In the genomic region with DNA sequence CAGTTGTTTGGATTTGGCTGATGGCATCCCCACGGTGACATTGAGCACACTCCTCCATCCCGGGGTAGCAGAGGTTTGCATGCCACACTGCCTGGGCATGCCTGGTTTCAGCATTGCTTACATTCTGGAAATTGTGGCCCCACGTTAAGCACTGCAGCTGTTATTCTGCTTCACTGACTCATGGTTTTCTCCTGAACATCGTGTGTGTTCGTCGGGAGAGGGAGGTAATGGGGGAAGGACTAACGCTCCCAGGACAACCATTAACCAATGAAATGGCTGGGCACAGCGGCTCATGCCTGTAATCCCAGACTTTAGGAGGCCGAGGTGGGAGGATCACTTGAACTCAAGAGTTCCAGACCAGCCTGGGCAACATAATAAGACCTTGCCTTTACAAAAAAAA, we compare ENCODE assay signal across 16 cellular contexts. TPM values are rescaled to one million over a fixed set of nuclear protein-coding genes. Genes with fewer than 3 reads are reported as not detected.
DNase-seq lines count a peak whose midpoint lies in the region; ATAC-seq and TF ChIP-seq lines count a peak whose summit lies in the region.
"Had no signal": no experiment of that assay in that cellular context is flagged by ENCODE, and none has a peak within 500 bp of the region (broad histone marks: within the 10 kb centered on the region; RNA-seq: fewer than 3 reads in every experiment).

No MANE protein-coding gene starts in this region.

- H3K9me3 ChIP-seq in mammary epithelial cell (replicated peaks; ENCODE audit: insufficient read depth, low read length), result no peaks in the 10 kb centered on the region
- H3K9me3 ChIP-seq: testis had no signal

- no peaks in the 10 kb centered on the region for H3K79me2 ChIP-seq in mammary epithelial cell (ENCODE audit: insufficient read depth, low read length)

- no peak overlapping the region for H3K27ac Mint-ChIP-seq in WTC11
- H3K27ac Mint-ChIP-seq: activated B cell treated with CpG ODN at 0.5 μM for 24 hours, B cell, natural killer cell had no signal

- H3K4me3 ChIP-seq in AG10803 (ENCODE audit: low read length), result no peak overlapping the region
- H3K4me3 ChIP-seq in mammary epithelial cell (replicated peaks in 1 of 3; ENCODE audit: insufficient read depth in 1 of 3, low read depth in 2 of 3, low read length in 3 of 3), result no peak overlapping the region
- no peak overlapping the region for H3K4me3 ChIP-seq in coronary artery
- H3K4me3 ChIP-seq: testis had no signal

- H3K4me2 ChIP-seq in mammary epithelial cell (ENCODE audit: insufficient read depth, low read depth, low read length), result no peak overlapping the region

- ATAC-seq in WTC11, result no peak
- no peak for ATAC-seq in GM21526 (IDR thresholded peaks at IDR 0.05; ENCODE audit: low FRiP score, unreplicated experiment)
- ATAC-seq: natural killer cell had no signal

- H3K36me3 ChIP-seq in mammary epithelial cell (ENCODE audit: insufficient read depth, low read length), result no peaks in the 10 kb centered on the region

- dilution Hi-C loops in mammary epithelial cell (cut with HindIII; ENCODE audit: low sequenced_read_pairs), result no loop called here

- no peak overlapping the region for H3K9ac ChIP-seq in mammary epithelial cell (ENCODE audit: insufficient read depth, low read length)

- intact Hi-C loops in mammary epithelial cell (cut with micrococcal nuclease), result no loop called here

- no peaks in the 10 kb centered on the region for H4K20me1 ChIP-seq in mammary epithelial cell (ENCODE audit: insufficient read depth, low read length)

- CTCF ChIA-PET in mammary epithelial cell (lab: Charles Lee; ENCODE audit: low non-redundant PET) (no interaction called here), WTC11 (lab: Charles Lee) (interaction anchor here (0.6 kb wide), 1 partner anchor 1577 kb away, joined by 3 read pairs; no protein-coding TSS in a partner anchor)

- in situ Hi-C loops in mammary epithelial cell (cut with MboI; ENCODE audit: low sequenced_read_pairs in 2 of 2), result no loop called here

- TF ChIP-seq CTCF in AG10803 (conservative IDR thresholded peaks at IDR 0.05; ENCODE audit: low read length) (no peak), mammary epithelial cell (conservative IDR thresholded peaks at IDR 0.05 in 1 of 2, IDR thresholded peaks at IDR 0.05 in 1 of 2; ENCODE audit: extremely low read depth in 1 of 2, insufficient read depth in 1 of 2, low read depth in 1 of 2, low read length in 2 of 2) (no peak), coronary artery (IDR thresholded peaks at IDR 0.05) (no peak), WTC11 (IDR thresholded peaks at IDR 0.05) (no peak)

- H3K27me3 Mint-ChIP-seq in WTC11 (ENCODE audit: low read depth), result no peaks in the 10 kb centered on the region; the same call in 1 of the 2 replicates
- H3K27me3 Mint-ChIP-seq: activated B cell treated with CpG ODN at 0.5 μM for 24 hours, B cell had no signal

- H3K27ac ChIP-seq in mammary epithelial cell (ENCODE audit: insufficient read depth, low read depth, low read length), result peak overlapping the region; percentile 49
- H3K27ac ChIP-seq in coronary artery, result no peak overlapping the region
- H3K27ac ChIP-seq: testis had no signal

- peaks cover 3% of the 10 kb centered on the region; the same call in 1 of the 2 replicates for H3K4me1 Mint-ChIP-seq in WTC11
- H3K4me1 Mint-ChIP-seq: activated B cell treated with CpG ODN at 0.5 μM for 24 hours had no signal

- POLR2A ChIA-PET in WTC11 (lab: Charles Lee), result interaction anchor here (0.6 kb wide), 1 partner anchor 104 kb away, joined by 3 read pairs; no protein-coding TSS in a partner anchor

- H3K4me3 Mint-ChIP-seq in WTC11, result no peak overlapping the region
- H3K4me3 Mint-ChIP-seq: activated B cell treated with CpG ODN at 0.5 μM for 24 hours, B cell, natural killer cell had no signal

- no peak overlapping the region for H2AFZ ChIP-seq in mammary epithelial cell (ENCODE audit: low read depth, low read length)

- DNase-seq in AG10803 (ENCODE audit: low read depth) (peak; percentile 45), M059J (ENCODE audit: low read depth) (peak; percentile 81), mammary epithelial cell (peak; percentile 88), kidney tubule cell (ENCODE audit: low spot score) (peak; percentile 84), NK-92 (lab: John Stamatoyannopoulos, UW; ENCODE audit: unreplicated experiment) (no peak), coronary artery (ENCODE audit: low spot score) (no peak), WTC11 (ENCODE audit: low spot score) (no peak)
- DNase-seq: activated B cell treated with CpG ODN at 0.5 μM for 24 hours; activated naive CD4-positive, alpha-beta T cell; natural killer cell; NCI-H1105; NCI-H345; stimulated activated CD4-positive, alpha-beta T cell treated with anti-CD3 and anti-CD28 coated beads, Interleukin-1b, Interleukin-23, amount 100 ng/mL, for 48 hours; testis had no signal

- WGBS in mammary epithelial cell (ENCODE audit: low coverage, missing lambda C conversion rate), result 61% methylated on average over 8 of the region's 9 CpGs

- no TSS peak for BruUV-seq in mammary epithelial cell (replicated peaks; lab: Mats Ljungman, UMichigan)

- H3K9me3 Mint-ChIP-seq in WTC11, result peaks cover 5% of the 10 kb centered on the region
- H3K9me3 Mint-ChIP-seq: activated B cell treated with CpG ODN at 0.5 μM for 24 hours, natural killer cell had no signal

- no peaks in the 10 kb centered on the region for H3K27me3 ChIP-seq in mammary epithelial cell (ENCODE audit: insufficient read depth, low read length)
- H3K27me3 ChIP-seq: testis had no signal

- H3K36me3 Mint-ChIP-seq in WTC11, result no peaks in the 10 kb centered on the region; the same call in 1 of the 2 replicates
- H3K36me3 Mint-ChIP-seq: natural killer cell had no signal

- H3K4me1 ChIP-seq in mammary epithelial cell (ENCODE audit: insufficient read depth, low read length), result peaks cover 43% of the 10 kb centered on the region

TF ChIP-seq in WTC11, 78 proteins besides CTCF, POLR2A, EP300 and RAD21 (continues in another document):
- TF ChIP-seq, protein P1, sequence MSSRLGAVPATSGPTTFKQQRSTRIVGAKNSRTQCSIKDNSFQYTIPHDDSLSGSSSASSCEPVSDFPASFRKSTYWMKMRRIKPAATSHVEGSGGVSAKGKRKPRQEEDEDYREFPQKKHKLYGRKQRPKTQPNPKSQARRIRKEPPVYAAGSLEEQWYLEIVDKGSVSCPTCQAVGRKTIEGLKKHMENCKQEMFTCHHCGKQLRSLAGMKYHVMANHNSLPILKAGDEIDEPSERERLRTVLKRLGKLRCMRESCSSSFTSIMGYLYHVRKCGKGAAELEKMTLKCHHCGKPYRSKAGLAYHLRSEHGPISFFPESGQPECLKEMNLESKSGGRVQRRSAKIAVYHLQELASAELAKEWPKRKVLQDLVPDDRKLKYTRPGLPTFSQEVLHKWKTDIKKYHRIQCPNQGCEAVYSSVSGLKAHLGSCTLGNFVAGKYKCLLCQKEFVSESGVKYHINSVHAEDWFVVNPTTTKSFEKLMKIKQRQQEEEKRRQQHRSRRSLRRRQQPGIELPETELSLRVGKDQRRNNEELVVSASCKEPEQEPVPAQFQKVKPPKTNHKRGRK (CRISPR knock-in tag; IDR thresholded peaks at IDR 0.05; ENCODE audit: borderline replicate concordance), result no peak
- no peak for TF ChIP-seq NR3C1 (CRISPR knock-in tag; conservative IDR thresholded peaks at IDR 0.05; ENCODE audit: low read depth)
- TF ChIP-seq, protein P2, sequence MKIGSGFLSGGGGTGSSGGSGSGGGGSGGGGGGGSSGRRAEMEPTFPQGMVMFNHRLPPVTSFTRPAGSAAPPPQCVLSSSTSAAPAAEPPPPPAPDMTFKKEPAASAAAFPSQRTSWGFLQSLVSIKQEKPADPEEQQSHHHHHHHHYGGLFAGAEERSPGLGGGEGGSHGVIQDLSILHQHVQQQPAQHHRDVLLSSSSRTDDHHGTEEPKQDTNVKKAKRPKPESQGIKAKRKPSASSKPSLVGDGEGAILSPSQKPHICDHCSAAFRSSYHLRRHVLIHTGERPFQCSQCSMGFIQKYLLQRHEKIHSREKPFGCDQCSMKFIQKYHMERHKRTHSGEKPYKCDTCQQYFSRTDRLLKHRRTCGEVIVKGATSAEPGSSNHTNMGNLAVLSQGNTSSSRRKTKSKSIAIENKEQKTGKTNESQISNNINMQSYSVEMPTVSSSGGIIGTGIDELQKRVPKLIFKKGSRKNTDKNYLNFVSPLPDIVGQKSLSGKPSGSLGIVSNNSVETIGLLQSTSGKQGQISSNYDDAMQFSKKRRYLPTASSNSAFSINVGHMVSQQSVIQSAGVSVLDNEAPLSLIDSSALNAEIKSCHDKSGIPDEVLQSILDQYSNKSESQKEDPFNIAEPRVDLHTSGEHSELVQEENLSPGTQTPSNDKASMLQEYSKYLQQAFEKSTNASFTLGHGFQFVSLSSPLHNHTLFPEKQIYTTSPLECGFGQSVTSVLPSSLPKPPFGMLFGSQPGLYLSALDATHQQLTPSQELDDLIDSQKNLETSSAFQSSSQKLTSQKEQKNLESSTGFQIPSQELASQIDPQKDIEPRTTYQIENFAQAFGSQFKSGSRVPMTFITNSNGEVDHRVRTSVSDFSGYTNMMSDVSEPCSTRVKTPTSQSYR (CRISPR knock-in tag; IDR thresholded peaks at IDR 0.05), result no peak

RNA-seq across cellular contexts. Expression of a gene that starts 28.2 kb away (rescaled TPM):
- total RNA-seq in M059J (2014; rRNA removed; shearing (Covaris generic)), result 580 and 670 TPM in 2 replicates
- total RNA-seq in mammary epithelial cell (100 to 1,000 TPM; 326 to 442 TPM), WTC11 (2021) (394 to 395 TPM (median 395 TPM) in 3 replicates)
- polyA plus RNA-seq in mammary epithelial cell, result 411 TPM
- 469 TPM for polyA minus RNA-seq in mammary epithelial cell

Comparison
In these comparisons a context has a peak if more than half of its experiments do, and no peak if none do; other contexts are left out.
1. DNase-seq: peak in AG10803 (single experiment), M059J (single experiment), mammary epithelial cell (single experiment) and kidney tubule cell (single experiment); none in NK-92 (single experiment), coronary artery (single experiment) and WTC11 (single experiment).